25 cellular contexts compared by ENCODE assay signal in the genomic region with DNA sequence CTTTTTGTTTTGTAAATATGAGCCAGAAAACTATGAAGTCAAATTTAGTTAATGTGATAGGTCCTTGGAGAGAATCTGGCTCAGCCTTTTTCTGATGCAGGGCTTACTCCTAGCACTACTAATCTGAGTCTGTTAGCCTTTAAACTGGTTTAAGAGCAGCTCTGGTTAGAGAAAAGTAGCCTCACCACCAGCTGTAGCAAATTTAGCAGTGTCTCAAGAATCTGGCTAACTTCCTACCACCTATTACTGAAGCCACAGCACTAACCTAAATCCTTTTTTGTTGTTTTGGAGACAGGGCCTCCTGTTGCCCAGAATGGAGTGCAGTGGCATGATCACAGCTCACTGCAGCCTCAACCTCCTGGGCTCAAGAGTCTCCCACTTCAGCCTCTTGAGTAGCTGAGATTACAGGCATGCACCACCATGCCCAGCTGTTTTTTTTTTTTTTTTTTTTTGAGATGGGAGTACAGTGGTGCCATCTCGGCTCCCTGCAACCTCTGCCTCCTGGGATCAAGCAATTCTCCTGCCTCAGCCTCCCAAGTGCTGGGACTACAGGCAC. TPM values are rescaled to one million over a fixed set of nuclear protein-coding genes. Genes with fewer than 3 reads are reported as not detected.
DNase-seq lines count a peak whose midpoint lies in the region; ATAC-seq lines count a peak whose summit lies in the region.
"Had no signal": no experiment of that assay in that cellular context is flagged by ENCODE, and none has a peak within 500 bp of the region (broad histone marks: within the 10 kb centered on the region; RNA-seq: fewer than 3 reads in every experiment).

No MANE protein-coding gene starts in this region.

- H3K27me3 Mint-ChIP-seq in activated naive CD4-positive, alpha-beta T cell treated with anti-CD3 and anti-CD28 coated beads, Interleukin-2, amount 10 ng/mL, durations not matched to agents 7 days and 5 days: no peaks in the 10 kb centered on the region
- H3K27me3 Mint-ChIP-seq in effector memory CD8-positive, alpha-beta T cell: no peaks in the 10 kb centered on the region
- H3K27me3 Mint-ChIP-seq: B cell; central memory CD8-positive, alpha-beta T cell; natural killer cell treated with Interleukin-12 subunit alpha and Interleukin-12 subunit beta and Interleukin-15 and Interleukin-18, amount 100 ng/mL, for 72 hours had no signal

- H3K4me1 Mint-ChIP-seq in activated naive CD4-positive, alpha-beta T cell treated with anti-CD3 and anti-CD28 coated beads, Interleukin-2, amount 10 ng/mL, durations not matched to agents 7 days and 5 days: peaks cover 2% of the 10 kb centered on the region
- H3K4me1 Mint-ChIP-seq in effector memory CD8-positive, alpha-beta T cell (ENCODE audit: low read depth in 2 of 2): peaks cover 6 to 22% of the 10 kb centered on the region in 2 donors
- H3K4me1 Mint-ChIP-seq in stimulated activated effector memory CD8-positive, alpha-beta T cell treated with anti-CD3 and anti-CD28 coated beads, Interleukin-12 subunit alpha, Interleukin-12 subunit beta, amount 100 ng/mL, for 72 hours: peaks cover 20% of the 10 kb centered on the region

- no peak overlapping the region for H3K4me3 Mint-ChIP-seq in activated naive CD4-positive, alpha-beta T cell treated with anti-CD3 and anti-CD28 coated beads, Interleukin-2, amount 10 ng/mL, durations not matched to agents 7 days and 5 days
- no peak overlapping the region for H3K4me3 Mint-ChIP-seq in effector memory CD8-positive, alpha-beta T cell
- H3K4me3 Mint-ChIP-seq in stimulated activated effector memory CD8-positive, alpha-beta T cell treated with anti-CD3 and anti-CD28 coated beads, Interleukin-12 subunit alpha, Interleukin-12 subunit beta, amount 100 ng/mL, for 72 hours: no peak overlapping the region
- H3K4me3 Mint-ChIP-seq: B cell; central memory CD8-positive, alpha-beta T cell; endodermal cell; natural killer cell treated with Interleukin-12 subunit alpha and Interleukin-12 subunit beta and Interleukin-15 and Interleukin-18, amount 100 ng/mL, for 72 hours had no signal

- CTCF ChIA-PET in activated naive CD4-positive, alpha-beta T cell treated with anti-CD3 and anti-CD28 coated beads, Interleukin-2, amount 10 ng/mL, durations not matched to agents 7 days and 5 days (lab: Charles Lee): no interaction called here

- no peak for ATAC-seq in effector memory CD8-positive, alpha-beta T cell (replicated peaks)
- ATAC-seq in stimulated activated effector memory CD8-positive, alpha-beta T cell treated with anti-CD3 and anti-CD28 coated beads, Interleukin-12 subunit alpha, Interleukin-12 subunit beta, amount 100 ng/mL, for 72 hours: no peak
- ATAC-seq in left colon: no peak
- ATAC-seq: foreskin keratinocyte; natural killer cell treated with Interleukin-12 subunit alpha and Interleukin-12 subunit beta and Interleukin-15 and Interleukin-18, amount 100 ng/mL, for 72 hours; stimulated activated naive CD8-positive, alpha-beta T cell treated with anti-CD3 and anti-CD28 coated beads, Interleukin-15, Interleukin-2, amounts not matched to agents 100 U/mL and 50 U/mL, for 24 hours had no signal

- peaks cover 42% of the 10 kb centered on the region for H3K36me3 Mint-ChIP-seq in activated naive CD4-positive, alpha-beta T cell treated with anti-CD3 and anti-CD28 coated beads, Interleukin-2, amount 10 ng/mL, durations not matched to agents 7 days and 5 days
- H3K36me3 Mint-ChIP-seq in effector memory CD8-positive, alpha-beta T cell (ENCODE audit: insufficient read depth): peaks cover 96% of the 10 kb centered on the region
- H3K36me3 Mint-ChIP-seq in stimulated activated effector memory CD8-positive, alpha-beta T cell treated with anti-CD3 and anti-CD28 coated beads, Interleukin-12 subunit alpha, Interleukin-12 subunit beta, amount 100 ng/mL, for 72 hours: peaks cover 100% of the 10 kb centered on the region

- peak overlapping the region; percentile 46 for H3K27ac Mint-ChIP-seq in activated naive CD4-positive, alpha-beta T cell treated with anti-CD3 and anti-CD28 coated beads, Interleukin-2, amount 10 ng/mL, durations not matched to agents 7 days and 5 days
- H3K27ac Mint-ChIP-seq in effector memory CD8-positive, alpha-beta T cell: peak overlapping the region; percentile 49 to 83
- peak overlapping the region; percentile 73 for H3K27ac Mint-ChIP-seq in stimulated activated effector memory CD8-positive, alpha-beta T cell treated with anti-CD3 and anti-CD28 coated beads, Interleukin-12 subunit alpha, Interleukin-12 subunit beta, amount 100 ng/mL, for 72 hours
- H3K27ac Mint-ChIP-seq: B cell, endodermal cell had no signal

- intact Hi-C loops in left colon (cut with DNase I, micrococcal nuclease): no loop called here

- H3K9me3 Mint-ChIP-seq in activated naive CD4-positive, alpha-beta T cell treated with anti-CD3 and anti-CD28 coated beads, Interleukin-2, amount 10 ng/mL, durations not matched to agents 7 days and 5 days: no peaks in the 10 kb centered on the region
- no peaks in the 10 kb centered on the region for H3K9me3 Mint-ChIP-seq in effector memory CD8-positive, alpha-beta T cell
- no peaks in the 10 kb centered on the region for H3K9me3 Mint-ChIP-seq in stimulated activated effector memory CD8-positive, alpha-beta T cell treated with anti-CD3 and anti-CD28 coated beads, Interleukin-12 subunit alpha, Interleukin-12 subunit beta, amount 100 ng/mL, for 72 hours
- H3K9me3 Mint-ChIP-seq: central memory CD8-positive, alpha-beta T cell; endodermal cell; natural killer cell treated with Interleukin-12 subunit alpha and Interleukin-12 subunit beta and Interleukin-15 and Interleukin-18, amount 100 ng/mL, for 72 hours had no signal

- no peak for DNase-seq in activated naive CD4-positive, alpha-beta T cell treated with anti-CD3 and anti-CD28 coated beads, Interleukin-2, amount 10 ng/mL, durations not matched to agents 7 days and 5 days
- no peak for DNase-seq in activated naive CD4-positive, alpha-beta T cell treated with anti-CD3 and anti-CD28 coated beads, Interleukin-2, amount 50 U/mL, for 16 hours
- peak; percentile 51 for DNase-seq in DMS79 treated with DMSO at 0.1 percent for 48 hours (lab: John Stamatoyannopoulos, UW)
- DNase-seq in effector memory CD8-positive, alpha-beta T cell: no peak
- DNase-seq in stimulated activated effector memory CD8-positive, alpha-beta T cell treated with anti-CD3 and anti-CD28 coated beads, Interleukin-12 subunit alpha, Interleukin-12 subunit beta, amount 100 ng/mL, for 72 hours (ENCODE audit: low spot score in 2 of 2): no peak
- DNase-seq in foreskin melanocyte: no peak
- no peak for DNase-seq in NCI-H510A (lab: John Stamatoyannopoulos, UW)
- DNase-seq in left colon: no peak
- DNase-seq: activated CD4-positive, alpha-beta T cell treated with anti-CD3 and anti-CD28 coated beads for 4 hours; activated gamma-delta T cell treated with Interleukin-2 at 50 U/mL for 16 hours; activated T-cell treated with anti-CD3 and anti-CD28 coated beads, Interleukin-2, amount 50 U/mL, for 48 hours; DMS 273 treated with DMSO at 0.1 percent for 48 hours; endodermal cell; foreskin keratinocyte; heart right ventricle; kidney; NCI-H1105 treated with DMSO at 0.1 percent for 48 hours; NCI-H1930; NCI-H526 treated with DMSO at 0.1 percent for 48 hours; SIG-M5; stimulated activated naive CD8-positive, alpha-beta T cell treated with anti-CD3 and anti-CD28 coated beads, Interleukin-15, Interleukin-2, amounts not matched to agents 100 U/mL and 50 U/mL, for 24 hours; T1000 had no signal

RNA-seq across cellular contexts. Expression of a gene that starts 13.9 kb away (rescaled TPM):
- 10 to 100 TPM; 14.7 to 17.6 TPM for total RNA-seq in left colon

RNA-seq across cellular contexts. Expression of a gene that starts 25.3 kb away (rescaled TPM):
- total RNA-seq in left colon: 10 to 100 TPM; 90.7 to 92.9 TPM

RNA-seq across cellular contexts. Expression of a gene that starts 47.4 kb away (rescaled TPM):
- total RNA-seq in left colon: 10 to 100 TPM; 45.3 to 48.9 TPM
